ENCODE assay signal across 7 cellular contexts in genomic region chr7:102791367-102791766, GRCh38. TPM values are rescaled to one million over a fixed set of nuclear protein-coding genes. Genes with fewer than 3 reads are reported as not detected.
DNase-seq lines count a peak whose midpoint lies in the region; ATAC-seq, FAIRE-seq and TF ChIP-seq lines count a peak whose summit lies in the region.
"Not testable (repeated sequence)": the region's sequence is repeated elsewhere in the genome, so short reads cannot be mapped to it uniquely, and the experiment has no call there.

No MANE protein-coding gene starts in this region.

- TF ChIP-seq CTCF in endothelial cell of umbilical vein (IDR thresholded peaks at IDR 0.05; ENCODE audit: extremely low read depth in 1 of 2, insufficient read depth in 1 of 2, low read depth in 1 of 2, low read length in 2 of 2); heart left ventricle (IDR thresholded peaks at IDR 0.05); neural cell (IDR thresholded peaks at IDR 0.05; ENCODE audit: poor library complexity, severe bottlenecking): not testable (repeated sequence)

- dilution Hi-C loops in endothelial cell of umbilical vein (cut with MboI; ENCODE audit: extremely low pct_ligation_motif_present, low sequenced_read_pairs): not testable (repeated sequence)

- not testable (repeated sequence) for TF ChIP-seq RAD21 in neural cell (conservative IDR thresholded peaks at IDR 0.05)

- FAIRE-seq in endothelial cell of umbilical vein (lab: Jason Lieb, UNC): peak; percentile 73
- peak; percentile 44 for FAIRE-seq in urothelium cell line (lab: Jason Lieb, UNC)

- TF ChIP-seq EP300 in neural cell (conservative IDR thresholded peaks at IDR 0.05; ENCODE audit: poor library complexity, severe bottlenecking): not testable (repeated sequence)

- not testable (repeated sequence) for H3K4me2 ChIP-seq in endothelial cell of umbilical vein (ENCODE audit: insufficient read depth, low read length); neural cell (ENCODE audit: low read length)

- WGBS in heart left ventricle, 4 donors: 56 to 75% (median 66%) methylated on average over 5 of the region's 5 CpGs

- not testable (repeated sequence) for H4K20me1 ChIP-seq in endothelial cell of umbilical vein (replicated peaks; ENCODE audit: control insufficient read depth, extremely low read depth, insufficient read depth, low read length); neural cell (ENCODE audit: insufficient read depth)

- POLR2A ChIA-PET in endothelial cell of umbilical vein (lab: Charles Lee): not testable (repeated sequence)

- not testable (repeated sequence) for H3K27me3 ChIP-seq in endothelial cell of umbilical vein (ENCODE audit: control insufficient read depth in 2 of 2, insufficient read depth in 2 of 2, low read length in 2 of 2); heart left ventricle; neural cell (ENCODE audit: insufficient read depth, low read depth, low read length)

- not testable (repeated sequence) for H3K79me2 ChIP-seq in endothelial cell of umbilical vein (ENCODE audit: control insufficient read depth, insufficient read depth, low read length); neural cell (replicated peaks; ENCODE audit: insufficient read depth, low read length)

- peaks cover 11% of the 10 kb centered on the region for H3K4me1 ChIP-seq in endothelial cell of umbilical vein (ENCODE audit: control insufficient read depth, extremely low read depth, insufficient read depth, low read length)
- H3K4me1 ChIP-seq in heart left ventricle: not testable (repeated sequence)

- H3F3A ChIP-seq in neural cell (ENCODE audit: insufficient read depth, low read length, poor library complexity, severe bottlenecking): not testable (repeated sequence)

- not testable (repeated sequence) for H3K9me1 ChIP-seq in endothelial cell of umbilical vein (replicated peaks; ENCODE audit: control insufficient read depth, extremely low read depth, insufficient read depth, low read length)

- not testable (repeated sequence) for BruUV-seq in endothelial cell of umbilical vein (replicated peaks; lab: Mats Ljungman, UMichigan)

- not testable (repeated sequence) for H3K9ac ChIP-seq in endothelial cell of umbilical vein (replicated peaks; ENCODE audit: extremely low read depth, insufficient read depth, low read length); neural cell (ENCODE audit: low read length)

- DNase-seq in NCI-H2227 treated with DMSO at 0.1 percent for 48 hours (lab: John Stamatoyannopoulos, UW): peak; percentile 37
- DNase-seq in endothelial cell of umbilical vein (ENCODE audit: low read depth, low spot score): peak; percentile 61
- not testable (repeated sequence) for DNase-seq in heart left ventricle; left ventricle myocardium superior; left colon; urothelium cell line (ENCODE audit: low spot score)

- ATAC-seq in heart left ventricle (peak in 2 of 4 donors; percentile 29 to 38), left ventricle myocardium superior (peak; percentile 46), left colon (peak; percentile 68)

- not testable (repeated sequence) for H3K27ac ChIP-seq in endothelial cell of umbilical vein (ENCODE audit: insufficient read depth, low read depth, low read length)
- H3K27ac ChIP-seq in heart left ventricle (peak overlapping the region in 7 of 12 donors; percentile 4 to 71 (median 56)), neural cell (ENCODE audit: low read length) (peak overlapping the region; percentile 65)

- H3K4me3 ChIP-seq in endothelial cell of umbilical vein (replicated peaks in 1 of 3; ENCODE audit: insufficient read depth in 1 of 3, low read depth in 1 of 3, low read length in 3 of 3); heart left ventricle; neural cell (ENCODE audit: low read length): not testable (repeated sequence)

- not testable (repeated sequence) for H2AFZ ChIP-seq in endothelial cell of umbilical vein (ENCODE audit: low read depth, low read length); neural cell (ENCODE audit: low read depth, low read length)

- H3K9me3 ChIP-seq in endothelial cell of umbilical vein (replicated peaks; ENCODE audit: control insufficient read depth, insufficient read depth, low read length); heart left ventricle; neural cell (ENCODE audit: low read length): not testable (repeated sequence)

- H3K9me2 ChIP-seq in neural cell (ENCODE audit: insufficient read depth, low read length): not testable (repeated sequence)

- CTCF ChIA-PET in endothelial cell of umbilical vein (lab: Charles Lee): not testable (repeated sequence)

- intact Hi-C loops in endothelial cell of umbilical vein (cut with micrococcal nuclease); heart left ventricle (cut with DNase I); left ventricle myocardium superior (cut with micrococcal nuclease); left colon (cut with DNase I, micrococcal nuclease): not testable (repeated sequence)

- not testable (repeated sequence) for TF ChIP-seq POLR2A in endothelial cell of umbilical vein (IDR thresholded peaks at IDR 0.05; ENCODE audit: low read depth, low read length); heart left ventricle (IDR thresholded peaks at IDR 0.05)

- H3K36me3 ChIP-seq in endothelial cell of umbilical vein (ENCODE audit: control insufficient read depth in 2 of 2, extremely low read depth in 1 of 2, insufficient read depth in 2 of 2, low read length in 2 of 2); neural cell (ENCODE audit: insufficient read depth, low read length): not testable (repeated sequence)
- peaks cover 0 to 13% (median 0%) of the 10 kb centered on the region in 9 donors for H3K36me3 ChIP-seq in heart left ventricle

RNA-seq across cellular contexts. Expression of gene FAM185A, which starts 42.6 kb away (rescaled TPM):
- total RNA-seq in endothelial cell of umbilical vein: 7.6 and 8.5 TPM in 2 replicates
- polyA plus RNA-seq in endothelial cell of umbilical vein: 5.4 and 5.6 TPM in 2 replicates
- 3.5 and 4.4 TPM in 2 replicates for polyA plus RNA-seq in endothelial cell of umbilical vein (2011; cell fraction: cytosol; rRNA removed)
- 8.2 and 12.5 TPM in 2 replicates for polyA plus RNA-seq in endothelial cell of umbilical vein (2011; cell fraction: nucleus; rRNA removed)
- 3.8 and 5.4 TPM in 2 replicates for polyA plus RNA-seq in endothelial cell of umbilical vein (2012)
- polyA minus RNA-seq in endothelial cell of umbilical vein: 6.0 and 8.0 TPM in 2 replicates
- polyA minus RNA-seq in endothelial cell of umbilical vein (2011; cell fraction: cytosol; rRNA and poly(A)+ RNA removed): 7.1 TPM
- polyA minus RNA-seq in endothelial cell of umbilical vein (2011; cell fraction: nucleus; rRNA and poly(A)+ RNA removed): 12.4 and 13.9 TPM in 2 replicates
- 10 to 100 TPM in 1 of 9 donors, 1 to 10 TPM in 8; 5.6 to 10.2 (median 8.4) TPM for total RNA-seq in heart left ventricle
- polyA plus RNA-seq in heart left ventricle: 1 to 10 TPM; 3.4 to 6.0 TPM
- total RNA-seq in left ventricle myocardium superior: 9.3 TPM
- total RNA-seq in left colon: 10 to 100 TPM; 10.1 to 10.4 TPM
- 14.6 and 26.3 TPM in 2 replicates for polyA plus RNA-seq in neural cell
- polyA minus RNA-seq in neural cell: 22.4 and 29.9 TPM in 2 replicates
